In genomic region chr7:1666779-1667565, GRCh38 we compare ENCODE assay signal across 8 cellular contexts. TPM values are rescaled to one million over a fixed set of nuclear protein-coding genes. Genes with fewer than 3 reads are reported as not detected.
A peak's percentile ranks its signal among the peaks of the same experiment; 100 is the strongest.
DNase-seq lines count a peak whose midpoint lies in the region; ATAC-seq, FAIRE-seq and TF ChIP-seq lines count a peak whose summit lies in the region.

No MANE protein-coding gene starts in this region.

- H4K20me1 ChIP-seq in HepG2 (ENCODE audit: insufficient read depth, low read length): no peaks in the 10 kb centered on the region

- no peak for TF ChIP-seq EP300 in HepG2 (IDR thresholded peaks at IDR 0.05; ENCODE audit: low read depth in 2 of 2, low read length in 2 of 2)
- TF ChIP-seq EP300 in HepG2 (CRISPR knock-in tag; IDR thresholded peaks at IDR 0.05; ENCODE audit: borderline replicate concordance): no peak
- TF ChIP-seq EP300 in tibial nerve (IDR thresholded peaks at IDR 0.05): no peak

- no peak for ATAC-seq in activated CD4-positive, CD25-positive, alpha-beta regulatory T cell treated with anti-CD3 and anti-CD28 coated beads, Interleukin-2, amount 50 U/mL, for 24 hours
- ATAC-seq in HepG2: peak; percentile 19
- ATAC-seq in HG02870 (IDR thresholded peaks at IDR 0.05; ENCODE audit: unreplicated experiment): no peak

- H3K9me3 ChIP-seq in HepG2 (ENCODE audit: low read length) (no peaks in the 10 kb centered on the region), tibial nerve (no peaks in the 10 kb centered on the region)

- TF ChIP-seq CTCF in brain microvascular endothelial cell (IDR thresholded peaks at IDR 0.05; ENCODE audit: low read depth, low read length, missing control alignments): no peak
- no peak for TF ChIP-seq CTCF in HepG2 (CRISPR knock-in tag; IDR thresholded peaks at IDR 0.05)
- no peak for TF ChIP-seq CTCF in tibial nerve (IDR thresholded peaks at IDR 0.05)

- WGBS in HepG2 (ENCODE audit: low lambda C conversion rate): 4% methylated on average over 27 of the region's 79 CpGs
- 1 to 2% methylated on average over 42 to 54 of the region's 79 CpGs for WGBS in tibial nerve, 2 donors

- H3K4me1 ChIP-seq in HepG2 (ENCODE audit: insufficient read depth, low read length) (peaks cover 22% of the 10 kb centered on the region; the same call in 1 of the 2 replicates), tibial nerve (peaks cover 0 to 64% (median 40%) of the 10 kb centered on the region in 4 donors)

- intact Hi-C loops in HepG2 (cut with micrococcal nuclease; ENCODE audit: unreplicated experiment): no loop called here

- no peaks in the 10 kb centered on the region for H3K36me3 ChIP-seq in brain microvascular endothelial cell (replicated peaks)
- H3K36me3 ChIP-seq in HepG2 (replicated peaks in 1 of 2; ENCODE audit: control insufficient read depth in 1 of 2, insufficient read depth in 2 of 2, low read length in 2 of 2): no peaks in the 10 kb centered on the region
- H3K36me3 ChIP-seq in tibial nerve: no peaks in the 10 kb centered on the region

- H3K4me2 ChIP-seq in HepG2 (ENCODE audit: low read depth, low read length): peak overlapping the region; percentile 83

- H3K9ac ChIP-seq in HepG2 (ENCODE audit: insufficient read depth, low read depth, low read length): no peak overlapping the region

- FAIRE-seq in HepG2 (lab: Jason Lieb, UNC): no peak

- no peaks in the 10 kb centered on the region for H3K79me2 ChIP-seq in HepG2 (ENCODE audit: insufficient read depth, low read length)

- H3K4me3 ChIP-seq in brain microvascular endothelial cell (ENCODE audit: low read depth, low read length) (peak overlapping the region; percentile 43), HepG2 (replicated peaks in 1 of 3; ENCODE audit: insufficient read depth in 1 of 3, low read depth in 2 of 3, low read length in 3 of 3) (peak overlapping the region; percentile 27 to 64 (median 42); a peak in 4 of 6 replicates), tibial nerve (peak overlapping the region; percentile 5 to 53 (median 31))

- CTCF ChIA-PET in HepG2 (lab: Yijun Ruan, JAX; ENCODE audit: low intra/inter-chr PET ratio, low total read pairs): no interaction called here

- H3K27me3 ChIP-seq in brain microvascular endothelial cell (replicated peaks): peaks cover 62% of the 10 kb centered on the region
- H3K27me3 ChIP-seq in HepG2 (ENCODE audit: control insufficient read depth in 1 of 2, insufficient read depth in 2 of 2, low read length in 2 of 2): peaks cover 9 to 62% of the 10 kb centered on the region in 2 experiments; a peak in 4 of 5 replicates
- peaks cover 9 to 95% of the 10 kb centered on the region in 2 donors for H3K27me3 ChIP-seq in tibial nerve

- BruUV-seq in HepG2 (replicated peaks; lab: Mats Ljungman, UMichigan): no TSS peak

- no peak overlapping the region for H3K27ac ChIP-seq in brain microvascular endothelial cell
- H3K27ac ChIP-seq in HepG2 (ENCODE audit: extremely low read length, insufficient read depth, low read length): no peak overlapping the region
- H3K27ac ChIP-seq in tibial nerve: no peak overlapping the region

- TF ChIP-seq RAD21 in HepG2 (CRISPR knock-in tag; IDR thresholded peaks at IDR 0.05): no peak

- POLR2A ChIA-PET in HepG2 (lab: Yijun Ruan, JAX): no interaction called here

- in situ Hi-C loops in brain microvascular endothelial cell (cut with HindIII; ENCODE audit: low pct_ligation_motif_present, low sequenced_read_pairs): no loop called here
- in situ Hi-C loops in HepG2 (cut with HindIII; ENCODE audit: extremely low pct_ligation_motif_present, low pct_unique_long_range_greater_than_20kb): loop anchor here (5.0 kb wide), 2 partner anchors 45 to 90 kb away; no protein-coding TSS in a partner anchor

- H2AFZ ChIP-seq in HepG2 (ENCODE audit: low read length): no peak overlapping the region

- DNase-seq in activated CD4-positive, CD25-positive, alpha-beta regulatory T cell treated with anti-CD3 and anti-CD28 coated beads, Interleukin-2, amount 50 U/mL, for 72 hours: peak; percentile 31
- DNase-seq in brain microvascular endothelial cell (no peak), HepG2 (ENCODE audit: low spot score) (no peak), tibial nerve (ENCODE audit: low spot score in 2 of 2) (no peak), kidney tubule cell (ENCODE audit: low spot score) (no peak), occipital lobe (lab: John Stamatoyannopoulos, UW) (no peak)

- TF ChIP-seq POLR2A in HepG2 (IDR thresholded peaks at IDR 0.05; ENCODE audit: insufficient read depth in 1 of 2, low read depth in 2 of 2, low read length in 2 of 2) (no peak), tibial nerve (IDR thresholded peaks at IDR 0.05) (no peak)

TF ChIP-seq in HepG2, 621 proteins besides CTCF, POLR2A, EP300 and RAD21 (continues in another document):
- TF ChIP-seq RXRB (CRISPR knock-in tag; IDR thresholded peaks at IDR 0.05; ENCODE audit: borderline replicate concordance) (no peak), RFX5 (IDR thresholded peaks at IDR 0.05; ENCODE audit: low read depth, low read length) (no peak), KAT2B (IDR thresholded peaks at IDR 0.05; ENCODE audit: borderline replicate concordance, low read depth, low read length) (no peak), ZNF441 (CRISPR knock-in tag; IDR thresholded peaks at IDR 0.05; ENCODE audit: borderline replicate concordance) (no peak), KLF15 (CRISPR knock-in tag; IDR thresholded peaks at IDR 0.05; ENCODE audit: borderline replicate concordance) (no peak), WIZ (CRISPR knock-in tag; IDR thresholded peaks at IDR 0.05) (no peak), ZBTB20 (CRISPR knock-in tag; IDR thresholded peaks at IDR 0.05; ENCODE audit: borderline replicate concordance, low read depth) (no peak), CHD4 (IDR thresholded peaks at IDR 0.05; ENCODE audit: borderline replicate concordance, low read length) (no peak), ZNF207 (IDR thresholded peaks at IDR 0.05; ENCODE audit: borderline replicate concordance) (no peak)
- TF ChIP-seq, protein P1, sequence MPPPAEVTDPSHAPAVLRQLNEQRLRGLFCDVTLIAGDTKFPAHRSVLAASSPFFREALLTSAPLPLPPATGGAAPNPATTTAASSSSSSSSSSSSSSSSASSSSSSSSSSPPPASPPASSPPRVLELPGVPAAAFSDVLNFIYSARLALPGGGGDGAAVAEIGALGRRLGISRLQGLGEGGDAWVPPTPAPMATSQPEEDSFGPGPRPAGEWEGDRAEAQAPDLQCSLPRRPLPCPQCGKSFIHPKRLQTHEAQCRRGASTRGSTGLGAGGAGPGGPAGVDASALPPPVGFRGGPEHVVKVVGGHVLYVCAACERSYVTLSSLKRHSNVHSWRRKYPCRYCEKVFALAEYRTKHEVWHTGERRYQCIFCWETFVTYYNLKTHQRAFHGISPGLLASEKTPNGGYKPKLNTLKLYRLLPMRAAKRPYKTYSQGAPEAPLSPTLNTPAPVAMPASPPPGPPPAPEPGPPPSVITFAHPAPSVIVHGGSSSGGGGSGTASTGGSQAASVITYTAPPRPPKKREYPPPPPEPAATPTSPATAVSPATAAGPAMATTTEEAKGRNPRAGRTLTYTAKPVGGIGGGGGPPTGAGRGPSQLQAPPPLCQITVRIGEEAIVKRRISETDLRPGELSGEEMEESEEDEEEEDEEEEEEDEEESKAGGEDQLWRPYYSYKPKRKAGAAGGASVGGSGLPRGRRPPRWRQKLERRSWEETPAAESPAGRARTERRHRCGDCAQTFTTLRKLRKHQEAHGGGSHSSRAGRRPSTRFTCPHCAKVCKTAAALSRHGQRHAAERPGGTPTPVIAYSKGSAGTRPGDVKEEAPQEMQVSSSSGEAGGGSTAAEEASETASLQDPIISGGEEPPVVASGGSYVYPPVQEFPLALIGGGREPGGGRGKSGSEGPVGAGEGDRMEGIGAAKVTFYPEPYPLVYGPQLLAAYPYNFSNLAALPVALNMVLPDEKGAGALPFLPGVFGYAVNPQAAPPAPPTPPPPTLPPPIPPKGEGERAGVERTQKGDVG (CRISPR knock-in tag; IDR thresholded peaks at IDR 0.05; ENCODE audit: borderline replicate concordance): 0 out of 2 replicates have a peak, but pooled peaks have one; percentile 44

RNA-seq across cellular contexts. Expression of gene ELFN1, which starts 3.1 kb away (rescaled TPM):
- 0.13 and 0.18 TPM in 2 replicates for total RNA-seq in HepG2 (2016; rRNA removed; fragmentation: Illumina TruSeq; extraction: Trizol)
- total RNA-seq in HepG2 (2016; cell fraction: cytosol; rRNA removed; fragmentation: Illumina TruSeq; extraction: Trizol; ENCODE audit: low read depth): 0.10 TPM in 1 of 2 replicates, not detected in the other
- 0.21 and 0.28 TPM in 2 replicates for total RNA-seq in HepG2 (2016; cell fraction: insoluble cytoplasmic fraction; rRNA removed; fragmentation: Illumina TruSeq; extraction: Trizol)
- total RNA-seq in HepG2 (2016; cell fraction: membrane; rRNA removed; fragmentation: Illumina TruSeq; extraction: Trizol): 0.10 and 0.12 TPM in 2 replicates
- total RNA-seq in HepG2 (2016; cell fraction: nucleus; rRNA removed; fragmentation: Illumina TruSeq; extraction: Trizol): 0.13 and 0.19 TPM in 2 replicates
- polyA plus RNA-seq in HepG2 (2011; rRNA removed): 0.13 and 1.5 TPM in 2 replicates
- polyA plus RNA-seq in HepG2 (2011; cell fraction: cytosol; rRNA removed): 0.32 and 1.0 TPM in 2 replicates
- 0.48 and 1.6 TPM in 2 replicates for polyA plus RNA-seq in HepG2 (2011; cell fraction: nucleus; rRNA removed)
- 0.28 and 1.0 TPM in 2 replicates for polyA plus RNA-seq in HepG2 (2012)
- polyA plus RNA-seq in HepG2 (2016; cell fraction: cytosol; fragmentation: Illumina TruSeq; extraction: Trizol; ENCODE audit: low read depth): 0.03 and 0.05 TPM in 2 replicates
- polyA plus RNA-seq in HepG2 (2016; cell fraction: insoluble cytoplasmic fraction; fragmentation: Illumina TruSeq; extraction: Trizol; ENCODE audit: low read depth): 0.22 and 0.29 TPM in 2 replicates
- polyA plus RNA-seq in HepG2 (2016; cell fraction: membrane; fragmentation: Illumina TruSeq; extraction: Trizol; ENCODE audit: low read depth): 0.09 and 0.12 TPM in 2 replicates
- polyA plus RNA-seq in HepG2 (2016; cell fraction: nucleus; fragmentation: Illumina TruSeq; extraction: Trizol; ENCODE audit: insufficient read depth, low read depth): 0.27 and 0.31 TPM in 2 replicates
- polyA minus RNA-seq in HepG2 (2011; rRNA and poly(A)+ RNA removed; ENCODE audit: low replicate concordance): 0.21 and 0.50 TPM in 2 replicates
- polyA minus RNA-seq in HepG2 (2011; cell fraction: cytosol; rRNA and poly(A)+ RNA removed): 0.18 and 1.1 TPM in 2 replicates
- 0.13 and 0.50 TPM in 2 replicates for polyA minus RNA-seq in HepG2 (2011; cell fraction: nucleus; rRNA and poly(A)+ RNA removed)
- 1 to 10 TPM in 2 of 4 donors, under 1 TPM in 2; 0.21 to 2.4 (median 1.5) TPM for total RNA-seq in tibial nerve
- 9.5 TPM for total RNA-seq in occipital lobe
